Comparison of ENCODE assay signal across 2 cellular contexts in genomic region chr1:44168520-44169098, GRCh38.
TF ChIP-seq lines count a peak whose summit lies in the region.

No MANE protein-coding gene starts in this region.

TF ChIP-seq in Ishikawa, 13 proteins besides CTCF, POLR2A, EP300 and RAD21 (continued from another document):
- TF ChIP-seq, protein P1, sequence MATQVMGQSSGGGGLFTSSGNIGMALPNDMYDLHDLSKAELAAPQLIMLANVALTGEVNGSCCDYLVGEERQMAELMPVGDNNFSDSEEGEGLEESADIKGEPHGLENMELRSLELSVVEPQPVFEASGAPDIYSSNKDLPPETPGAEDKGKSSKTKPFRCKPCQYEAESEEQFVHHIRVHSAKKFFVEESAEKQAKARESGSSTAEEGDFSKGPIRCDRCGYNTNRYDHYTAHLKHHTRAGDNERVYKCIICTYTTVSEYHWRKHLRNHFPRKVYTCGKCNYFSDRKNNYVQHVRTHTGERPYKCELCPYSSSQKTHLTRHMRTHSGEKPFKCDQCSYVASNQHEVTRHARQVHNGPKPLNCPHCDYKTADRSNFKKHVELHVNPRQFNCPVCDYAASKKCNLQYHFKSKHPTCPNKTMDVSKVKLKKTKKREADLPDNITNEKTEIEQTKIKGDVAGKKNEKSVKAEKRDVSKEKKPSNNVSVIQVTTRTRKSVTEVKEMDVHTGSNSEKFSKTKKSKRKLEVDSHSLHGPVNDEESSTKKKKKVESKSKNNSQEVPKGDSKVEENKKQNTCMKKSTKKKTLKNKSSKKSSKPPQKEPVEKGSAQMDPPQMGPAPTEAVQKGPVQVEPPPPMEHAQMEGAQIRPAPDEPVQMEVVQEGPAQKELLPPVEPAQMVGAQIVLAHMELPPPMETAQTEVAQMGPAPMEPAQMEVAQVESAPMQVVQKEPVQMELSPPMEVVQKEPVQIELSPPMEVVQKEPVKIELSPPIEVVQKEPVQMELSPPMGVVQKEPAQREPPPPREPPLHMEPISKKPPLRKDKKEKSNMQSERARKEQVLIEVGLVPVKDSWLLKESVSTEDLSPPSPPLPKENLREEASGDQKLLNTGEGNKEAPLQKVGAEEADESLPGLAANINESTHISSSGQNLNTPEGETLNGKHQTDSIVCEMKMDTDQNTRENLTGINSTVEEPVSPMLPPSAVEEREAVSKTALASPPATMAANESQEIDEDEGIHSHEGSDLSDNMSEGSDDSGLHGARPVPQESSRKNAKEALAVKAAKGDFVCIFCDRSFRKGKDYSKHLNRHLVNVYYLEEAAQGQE (IDR thresholded peaks at IDR 0.05; ENCODE audit: low read depth), result no peak
- TF ChIP-seq USF1 (IDR thresholded peaks at IDR 0.05) (no peak), TAF1 (IDR thresholded peaks at IDR 0.05; ENCODE audit: low read depth) (no peak), TCF12 (IDR thresholded peaks at IDR 0.05; ENCODE audit: low read depth) (no peak), EGR1 (IDR thresholded peaks at IDR 0.05) (no peak), TEAD4 (IDR thresholded peaks at IDR 0.05) (no peak), NFIC (IDR thresholded peaks at IDR 0.05) (no peak), CREB1 (IDR thresholded peaks at IDR 0.05; ENCODE audit: low read depth) (no peak), MAX (IDR thresholded peaks at IDR 0.05) (no peak), ZBTB7A (IDR thresholded peaks at IDR 0.05; ENCODE audit: low read depth) (no peak), YY1 (IDR thresholded peaks at IDR 0.05; ENCODE audit: low read depth) (no peak)
TF ChIP-seq in Ishikawa: peak in this region for 0.

TF ChIP-seq in WTC11, 78 proteins besides CTCF, POLR2A, EP300 and RAD21 (continued from another document):
- no peak for TF ChIP-seq ZNF512 (CRISPR knock-in tag; IDR thresholded peaks at IDR 0.05; ENCODE audit: borderline replicate concordance)
- no peak for TF ChIP-seq RELA (CRISPR knock-in tag; IDR thresholded peaks at IDR 0.05; ENCODE audit: borderline replicate concordance)
- TF ChIP-seq, protein P2, sequence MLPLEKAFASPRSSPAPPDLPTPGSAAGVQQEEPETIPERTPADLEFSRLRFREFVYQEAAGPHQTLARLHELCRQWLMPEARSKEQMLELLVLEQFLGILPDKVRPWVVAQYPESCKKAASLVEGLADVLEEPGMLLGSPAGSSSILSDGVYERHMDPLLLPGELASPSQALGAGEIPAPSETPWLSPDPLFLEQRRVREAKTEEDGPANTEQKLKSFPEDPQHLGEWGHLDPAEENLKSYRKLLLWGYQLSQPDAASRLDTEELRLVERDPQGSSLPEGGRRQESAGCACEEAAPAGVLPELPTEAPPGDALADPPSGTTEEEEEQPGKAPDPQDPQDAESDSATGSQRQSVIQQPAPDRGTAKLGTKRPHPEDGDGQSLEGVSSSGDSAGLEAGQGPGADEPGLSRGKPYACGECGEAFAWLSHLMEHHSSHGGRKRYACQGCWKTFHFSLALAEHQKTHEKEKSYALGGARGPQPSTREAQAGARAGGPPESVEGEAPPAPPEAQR (CRISPR knock-in tag; IDR thresholded peaks at IDR 0.05), result no peak
- no peak for TF ChIP-seq OVOL2 (CRISPR knock-in tag; IDR thresholded peaks at IDR 0.05; ENCODE audit: borderline replicate concordance)
- TF ChIP-seq, protein P3, sequence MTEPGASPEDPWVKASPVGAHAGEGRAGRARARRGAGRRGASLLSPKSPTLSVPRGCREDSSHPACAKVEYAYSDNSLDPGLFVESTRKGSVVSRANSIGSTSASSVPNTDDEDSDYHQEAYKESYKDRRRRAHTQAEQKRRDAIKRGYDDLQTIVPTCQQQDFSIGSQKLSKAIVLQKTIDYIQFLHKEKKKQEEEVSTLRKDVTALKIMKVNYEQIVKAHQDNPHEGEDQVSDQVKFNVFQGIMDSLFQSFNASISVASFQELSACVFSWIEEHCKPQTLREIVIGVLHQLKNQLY (CRISPR knock-in tag; IDR thresholded peaks at IDR 0.05), result no peak
- no peak for TF ChIP-seq MYBL2 (CRISPR knock-in tag; IDR thresholded peaks at IDR 0.05)
